Comparison of ENCODE assay signal across 8 cellular contexts in genomic region chr3:160006282-160007163, GRCh38. TPM values are rescaled to one million over a fixed set of nuclear protein-coding genes. Genes with fewer than 3 reads are reported as not detected.
DNase-seq lines count a peak whose midpoint lies in the region; ATAC-seq and TF ChIP-seq lines count a peak whose summit lies in the region.

No MANE protein-coding gene starts in this region.

- H4K8ac ChIP-seq in H9 (replicated peaks; ENCODE audit: insufficient read length, low read depth, low read length): no peak overlapping the region

- no peak overlapping the region for H3K18ac ChIP-seq in H9 (ENCODE audit: insufficient read length, low read depth, low read length)

- H2BK5ac ChIP-seq in H9 (ENCODE audit: insufficient read length, low read length): no peak overlapping the region

- ATAC-seq in activated naive CD4-positive, alpha-beta T cell treated with anti-CD3 and anti-CD28 coated beads, Interleukin-2, amount 50 U/mL, for 72 hours: peak; percentile 53 to 60
- ATAC-seq in HG03045 (IDR thresholded peaks at IDR 0.05; ENCODE audit: unreplicated experiment): no peak

- H3K27me3 Mint-ChIP-seq in H9 (ENCODE audit: low read depth) (no peaks in the 10 kb centered on the region; the same call in 1 of the 2 replicates), neural progenitor cell (ENCODE audit: insufficient read depth, low read depth) (no peaks in the 10 kb centered on the region)

- no peak overlapping the region for H3K9ac ChIP-seq in H9 (ENCODE audit: extremely low read depth, insufficient read length, low read length)
- no peak overlapping the region for H3K9ac ChIP-seq in neural progenitor cell

- no peaks in the 10 kb centered on the region for H3K79me1 ChIP-seq in H9 (ENCODE audit: insufficient read depth, low read depth, low read length, poor library complexity, severe bottlenecking)

- peaks cover 1 to 15% of the 10 kb centered on the region in 2 experiments for H3K4me1 Mint-ChIP-seq in H9
- peaks cover 16% of the 10 kb centered on the region for H3K4me1 Mint-ChIP-seq in neural progenitor cell

- no peaks in the 10 kb centered on the region for H3K36me3 Mint-ChIP-seq in activated naive CD4-positive, alpha-beta T cell treated with anti-CD3 and anti-CD28 coated beads, Interleukin-2, amount 50 U/mL, for 72 hours
- no peaks in the 10 kb centered on the region for H3K36me3 Mint-ChIP-seq in H9 (ENCODE audit: insufficient read depth in 1 of 3, low read depth in 3 of 3)
- H3K36me3 Mint-ChIP-seq in neural progenitor cell: no peaks in the 10 kb centered on the region

- no peak overlapping the region for H2BK12ac ChIP-seq in H9 (ENCODE audit: insufficient read length, low read depth, low read length)

- H3K4me3 Mint-ChIP-seq in H9: no peak overlapping the region
- H3K4me3 Mint-ChIP-seq in neural progenitor cell: no peak overlapping the region

- peaks cover 3% of the 10 kb centered on the region for H3K23me2 ChIP-seq in H9 (ENCODE audit: insufficient read length, low read depth, low read length, poor library complexity, severe bottlenecking)

- no peak overlapping the region for H2BK120ac ChIP-seq in H9 (ENCODE audit: low read depth, low read length, poor library complexity, severe bottlenecking)

- no peak overlapping the region for H3T11ph ChIP-seq in H9 (ENCODE audit: low read length)

- H3K27me3 ChIP-seq in H9 (ENCODE audit: insufficient read depth, low read length) (no peaks in the 10 kb centered on the region), neural progenitor cell (no peaks in the 10 kb centered on the region)

- no peak overlapping the region for H3K27ac Mint-ChIP-seq in activated naive CD4-positive, alpha-beta T cell treated with anti-CD3 and anti-CD28 coated beads, Interleukin-2, amount 50 U/mL, for 72 hours
- peak overlapping the region in 1 of 3 experiments; percentile 64; a peak in 2 of 7 replicates for H3K27ac Mint-ChIP-seq in H9
- H3K27ac Mint-ChIP-seq in neural progenitor cell: no peak overlapping the region

- no peak for DNase-seq in activated naive CD4-positive, alpha-beta T cell treated with anti-CD3 and anti-CD28 coated beads, Interleukin-2, amount 50 U/mL, for 72 hours (ENCODE audit: low spot score in 2 of 2)
- no peak for DNase-seq in activated naive CD4-positive, alpha-beta T cell (lab: John Stamatoyannopoulos, UW)
- DNase-seq in H9 (peak; percentile 46), NCI-H1105 treated with DMSO at 0.1 percent for 48 hours (lab: John Stamatoyannopoulos, UW) (peak; percentile 87), SW 1271 (lab: John Stamatoyannopoulos, UW) (peak; percentile 44 to 75), fibroblast of gingiva (ENCODE audit: low read depth) (peak; percentile 65), neural progenitor cell (ENCODE audit: low spot score) (peak; percentile 64)

- H3K4me2 ChIP-seq in H9 (ENCODE audit: insufficient read depth, insufficient read length, low read length) (no peak overlapping the region), neural progenitor cell (no peak overlapping the region)

- H4K20me1 ChIP-seq in H9 (ENCODE audit: control insufficient read depth, insufficient read depth, insufficient read length) (no peaks in the 10 kb centered on the region), neural progenitor cell (ENCODE audit: low read depth) (no peaks in the 10 kb centered on the region)

- H3K9me3 Mint-ChIP-seq in activated naive CD4-positive, alpha-beta T cell treated with anti-CD3 and anti-CD28 coated beads, Interleukin-2, amount 50 U/mL, for 72 hours: no peaks in the 10 kb centered on the region
- H3K9me3 Mint-ChIP-seq in H9 (no peaks in the 10 kb centered on the region), neural progenitor cell (no peaks in the 10 kb centered on the region)

- H2AK5ac ChIP-seq in H9 (ENCODE audit: insufficient read length, low read length): no peak overlapping the region

- H3K36me3 ChIP-seq in neural progenitor cell: no peaks in the 10 kb centered on the region

- no peaks in the 10 kb centered on the region for H3K79me2 ChIP-seq in H9 (ENCODE audit: insufficient read depth, low read length)
- H3K79me2 ChIP-seq in neural progenitor cell (ENCODE audit: low read depth): no peaks in the 10 kb centered on the region

- no peak overlapping the region for H3K14ac ChIP-seq in H9 (ENCODE audit: insufficient read depth, low read length)

- peaks cover 17% of the 10 kb centered on the region for H3F3A ChIP-seq in neural progenitor cell (ENCODE audit: low read depth)

- H3K27ac ChIP-seq in H9 (ENCODE audit: insufficient read length, low read depth, low read length) (no peak overlapping the region), neural progenitor cell (no peak overlapping the region)

- H4K5ac ChIP-seq in H9 (ENCODE audit: insufficient read length, low read depth, low read length): no peak overlapping the region

- no peak overlapping the region for H3K4ac ChIP-seq in H9 (ENCODE audit: low read depth, low read length)

- no peak overlapping the region for H3K23ac ChIP-seq in H9 (ENCODE audit: insufficient read length, low read depth, low read length)

- H2AFZ ChIP-seq in H9 (ENCODE audit: low read length): no peak overlapping the region
- H2AFZ ChIP-seq in neural progenitor cell (replicated peaks): no peak overlapping the region

- H3K4me3 ChIP-seq in neural progenitor cell: no peak overlapping the region

- no CpG with 5 or more reads among the region's 3 CpGs for WGBS in H9 (ENCODE audit: extremely low coverage, insufficient read length, low lambda C conversion rate)

- H3K56ac ChIP-seq in H9 (ENCODE audit: insufficient read length, low read depth, low read length): no peak overlapping the region

- H2BK15ac ChIP-seq in H9 (ENCODE audit: low read depth, low read length): no peak overlapping the region

- H4K91ac ChIP-seq in H9 (ENCODE audit: insufficient read length, low read depth, low read length): no peak overlapping the region

- H3K4me1 ChIP-seq in H9 (ENCODE audit: insufficient read depth, low read length) (no peaks in the 10 kb centered on the region), neural progenitor cell (peaks cover 14% of the 10 kb centered on the region)

- no peak overlapping the region for H2BK20ac ChIP-seq in H9 (ENCODE audit: low read depth, low read length, poor library complexity, severe bottlenecking)

- TF ChIP-seq CTCF in H9 (conservative IDR thresholded peaks at IDR 0.05) (peak; percentile 82), neural progenitor cell (IDR thresholded peaks at IDR 0.05) (peak; percentile 86)

- H3K9me3 ChIP-seq in H9 (ENCODE audit: control insufficient read depth, low read depth, low read length) (no peaks in the 10 kb centered on the region), neural progenitor cell (ENCODE audit: low read depth) (no peaks in the 10 kb centered on the region)

RNA-seq across cellular contexts. Expression of gene IL12A, which starts 17.9 kb away (rescaled TPM):
- total RNA-seq in activated naive CD4-positive, alpha-beta T cell treated with anti-CD3 and anti-CD28 coated beads, Interleukin-2, amount 50 U/mL, for 72 hours: not detected
- 0.35 and 0.50 TPM in 2 replicates for total RNA-seq in H9 (2021)
- total RNA-seq in neural progenitor cell (ENCODE audit: low replicate concordance): 0.77 and 0.79 TPM in 2 replicates

Comparison
In these comparisons a context has a peak if more than half of its experiments do, and no peak if none do; other contexts are left out.
1. DNase-seq: peak in H9 (single experiment), NCI-H1105 treated with DMSO at 0.1 percent for 48 hours (single experiment), SW 1271 (2 of 2), fibroblast of gingiva (single experiment) and neural progenitor cell (single experiment); none in activated naive CD4-positive, alpha-beta T cell treated with anti-CD3 and anti-CD28 coated beads, Interleukin-2, amount 50 U/mL, for 72 hours (0 of 2) and activated naive CD4-positive, alpha-beta T cell (0 of 4).